In genomic region chr9:5455181-5455580, GRCh38 we compare ENCODE assay signal across 12 cellular contexts. TPM values are rescaled to one million over a fixed set of nuclear protein-coding genes. Genes with fewer than 3 reads are reported as not detected.
A peak's percentile ranks its signal among the peaks of the same experiment; 100 is the strongest.
DNase-seq lines count a peak whose midpoint lies in the region; ATAC-seq, FAIRE-seq and TF ChIP-seq lines count a peak whose summit lies in the region.
"Had no signal": no experiment of that assay in that cellular context is flagged by ENCODE, and none has a peak within 500 bp of the region (broad histone marks: within the 10 kb centered on the region; RNA-seq: fewer than 3 reads in every experiment).

No MANE protein-coding gene starts in this region.

- intact Hi-C loops in activated B cell treated with CpG ODN at 0.5 μM for 24 hours (cut with micrococcal nuclease): no loop called here

- H3K36me3 Mint-ChIP-seq in activated B cell treated with CpG ODN at 0.5 μM for 24 hours (ENCODE audit: low read depth): peaks cover 62% of the 10 kb centered on the region

- H3K27me3 ChIP-seq in BJ (ENCODE audit: control insufficient read depth, insufficient read depth, low read length) (no peaks in the 10 kb centered on the region), H7 (ENCODE audit: control insufficient read depth, insufficient read depth, low read length) (no peaks in the 10 kb centered on the region)
- H3K27me3 ChIP-seq: MG63, sigmoid colon, testis had no signal

- POLR2A ChIA-PET in BJ (lab: Charles Lee): interaction anchor here (0.6 kb wide), 1 partner anchor 217 kb away, joined by 3 read pairs; no protein-coding TSS in a partner anchor
- POLR2A ChIA-PET in activated B cell treated with CpG ODN at 0.5 μM for 24 hours (lab: Charles Lee): interaction anchor here (0.8 to 1.7 kb wide), 3 partner anchors 16 to 127 kb away, joined by 4 to 5 read pairs (median 5); partner anchors contain the start of gene PLGRKT

- H3K4me3 ChIP-seq in BJ (ENCODE audit: low read depth, low read length) (no peak overlapping the region), H7 (ENCODE audit: insufficient read depth, low read depth, low read length) (no peak overlapping the region)
- H3K4me3 ChIP-seq: MG63, sigmoid colon, testis had no signal

- DNase-seq in BJ (ENCODE audit: low read depth) (peak; percentile 28), activated B cell treated with CpG ODN at 0.5 μM for 24 hours (no peak), H7 (no peak), RPMI8226 (no peak), superior temporal gyrus (ENCODE audit: extremely low spot score) (no peak)
- no peak for DNase-seq in stimulated activated naive CD4-positive, alpha-beta T cell (lab: John Stamatoyannopoulos, UW)
- DNase-seq: MG63, SHP77 treated with DMSO at 0.1 percent for 48 hours, sigmoid colon, testis had no signal

- TF ChIP-seq CTCF in BJ (IDR thresholded peaks at IDR 0.05; ENCODE audit: insufficient read depth, low read depth, low read length): no peak
- TF ChIP-seq CTCF in activated B cell treated with CpG ODN at 0.5 μM for 24 hours (IDR thresholded peaks at IDR 0.05): no peak

- CTCF ChIA-PET in BJ (lab: Yijun Ruan, JAX): no interaction called here
- CTCF ChIA-PET in activated B cell treated with CpG ODN at 0.5 μM for 24 hours (lab: Charles Lee): no interaction called here

- H3K4me1 Mint-ChIP-seq in activated B cell treated with CpG ODN at 0.5 μM for 24 hours: peaks cover 71% of the 10 kb centered on the region

- H3K27ac Mint-ChIP-seq in activated B cell treated with CpG ODN at 0.5 μM for 24 hours: peak overlapping the region; percentile 67

- ATAC-seq in GM21390 (IDR thresholded peaks at IDR 0.05; ENCODE audit: unreplicated experiment) (peak; percentile 27), activated B cell treated with CpG ODN at 0.5 μM for 24 hours (ENCODE audit: low read depth) (peak; percentile 27)

- no peaks in the 10 kb centered on the region for H3K9me3 Mint-ChIP-seq in activated B cell treated with CpG ODN at 0.5 μM for 24 hours

- no peaks in the 10 kb centered on the region for H3K27me3 Mint-ChIP-seq in activated B cell treated with CpG ODN at 0.5 μM for 24 hours

- H3K4me3 Mint-ChIP-seq in activated B cell treated with CpG ODN at 0.5 μM for 24 hours: peak overlapping the region; percentile 42

- peak; percentile 89 for FAIRE-seq in islet of Langerhans (lab: Jason Lieb, UNC)

- H3K36me3 ChIP-seq in BJ (ENCODE audit: control insufficient read depth, insufficient read depth, low read length): no peaks in the 10 kb centered on the region
- no peaks in the 10 kb centered on the region for H3K36me3 ChIP-seq in H7 (replicated peaks; ENCODE audit: control insufficient read depth, insufficient read depth, low read length)
- H3K36me3 ChIP-seq: MG63, sigmoid colon had no signal

RNA-seq across cellular contexts. Expression of gene CD274, which starts 4.8 kb away (rescaled TPM):
- 3.8 and 4.4 TPM in 2 replicates for polyA plus RNA-seq in BJ (2011; rRNA removed)
- polyA minus RNA-seq in BJ (2011; rRNA and poly(A)+ RNA removed): 3.5 and 3.8 TPM in 2 replicates
- 47.4 and 48.9 TPM in 2 replicates for total RNA-seq in activated B cell treated with CpG ODN at 0.5 μM for 24 hours
- 0.26 TPM in 1 of 2 replicates, not detected in the other for total RNA-seq in H7 (2014; rRNA removed; shearing (Covaris generic))

RNA-seq across cellular contexts. Expression of gene PLGRKT, which starts 17.5 kb away (rescaled TPM):
- polyA plus RNA-seq in BJ (2011; rRNA removed): 7.7 and 14.2 TPM in 2 replicates
- 2.2 and 5.7 TPM in 2 replicates for polyA minus RNA-seq in BJ (2011; rRNA and poly(A)+ RNA removed)
- total RNA-seq in activated B cell treated with CpG ODN at 0.5 μM for 24 hours: 57.1 and 59.7 TPM in 2 replicates
- 28.2 and 32.3 TPM in 2 replicates for total RNA-seq in H7 (2014; rRNA removed; shearing (Covaris generic))

RNA-seq across cellular contexts. Expression of gene PDCD1LG2, which starts 55.1 kb away (rescaled TPM):
- 49.8 and 61.9 TPM in 2 replicates for polyA plus RNA-seq in BJ (2011; rRNA removed)
- 25.8 and 33.8 TPM in 2 replicates for polyA minus RNA-seq in BJ (2011; rRNA and poly(A)+ RNA removed)
- total RNA-seq in activated B cell treated with CpG ODN at 0.5 μM for 24 hours: 2.1 and 2.8 TPM in 2 replicates
- total RNA-seq in H7 (2014; rRNA removed; shearing (Covaris generic)): not detected in 2 replicates

Comparison
In these comparisons a context has a peak if more than half of its experiments do, and no peak if none do; other contexts are left out.
1. RNA of gene CD274, which starts 4.8 kb away (total RNA-seq): 47.4 to 48.9 TPM in activated B cell treated with CpG ODN at 0.5 μM for 24 hours; 0.26 TPM in H7; every median in the first group is over 10 times any median in the second.